In genomic region chr4:149836546-149836945, GRCh38 we compare ENCODE assay signal across 26 cellular contexts. TPM values are rescaled to one million over a fixed set of nuclear protein-coding genes. Genes with fewer than 3 reads are reported as not detected.
A peak's percentile ranks its signal among the peaks of the same experiment; 100 is the strongest.
DNase-seq lines count a peak whose midpoint lies in the region; ATAC-seq and TF ChIP-seq lines count a peak whose summit lies in the region.
"Had no signal": no experiment of that assay in that cellular context is flagged by ENCODE, and none has a peak within 500 bp of the region (broad histone marks: within the 10 kb centered on the region; RNA-seq: fewer than 3 reads in every experiment).

No MANE protein-coding gene starts in this region.

- H3K27me3 ChIP-seq in aorta (ENCODE audit: control insufficient read depth in 1 of 2, insufficient read depth in 2 of 2, low read length in 1 of 2): no peaks in the 10 kb centered on the region
- H3K27me3 ChIP-seq: ascending aorta, BE2C had no signal

- H3K27ac ChIP-seq in aorta (ENCODE audit: low read depth in 1 of 2, low read length in 2 of 2): no peak overlapping the region
- H3K27ac ChIP-seq: ascending aorta, parathyroid adenoma had no signal

- H3K9me3 ChIP-seq in aorta (ENCODE audit: control insufficient read depth, low read length): no peaks in the 10 kb centered on the region
- H3K9me3 ChIP-seq: ascending aorta, BE2C had no signal

- DNase-seq in GM04503 (ENCODE audit: low read depth) (peak; percentile 25), NCI-H226 (peak; percentile 39), fibroblast of mammary gland (ENCODE audit: low read depth) (peak; percentile 26), aorta (no peak)
- DNase-seq in stimulated activated naive CD8-positive, alpha-beta T cell treated with anti-CD3 and anti-CD28 coated beads, Interleukin-15, Interleukin-2, amounts not matched to agents 100 U/mL and 50 U/mL, for 24 hours: no peak
- DNase-seq: activated CD4-positive, alpha-beta T cell treated with anti-CD3 and anti-CD28 coated beads, Interleukin-2, amount 50 U/mL, for 1 hour; activated naive CD4-positive, alpha-beta T cell treated with anti-CD3 and anti-CD28 coated beads, Interleukin-2, amount 50 U/mL, for 16 hours; BE2C; cerebellar nuclear complex; DMS53; islet precursor cell; NCI-H2081 treated with DMSO at 0.1 percent for 48 hours; NCI-H446; nephron progenitor cell; OCI-M1; right cardiac atrium; stimulated activated naive CD4-positive, alpha-beta T cell treated with Interleukin-2 at 50 U/mL for 16 hours; T1000 had no signal

- 68 to 69% methylated on average over 3 of the region's 3 CpGs for WGBS in aorta, 2 donors

- ATAC-seq in HG03460 (IDR thresholded peaks at IDR 0.05; ENCODE audit: unreplicated experiment): no peak
- ATAC-seq in HG02642 (IDR thresholded peaks at IDR 0.05; ENCODE audit: poor library complexity, unreplicated experiment): no peak
- no peak for ATAC-seq in stimulated activated naive CD8-positive, alpha-beta T cell treated with anti-CD3 and anti-CD28 coated beads, Interleukin-15, Interleukin-2, amounts not matched to agents 100 U/mL and 50 U/mL, for 24 hours
- no peak for ATAC-seq in aorta (ENCODE audit: low FRiP score)
- ATAC-seq: GM12878, right cardiac atrium had no signal

- no peaks in the 10 kb centered on the region for H3K36me3 ChIP-seq in aorta (ENCODE audit: control insufficient read depth in 1 of 2, insufficient read depth in 2 of 2, low read length in 1 of 2)
- H3K36me3 ChIP-seq: ascending aorta, BE2C had no signal

- H3K4me3 ChIP-seq in fibroblast of mammary gland (ENCODE audit: control insufficient read depth, low read depth, low read length) (no peak overlapping the region), aorta (ENCODE audit: low read length in 2 of 2) (no peak overlapping the region)
- H3K4me3 ChIP-seq: ascending aorta, GM12878 had no signal

- TF ChIP-seq CTCF in fibroblast of mammary gland (conservative IDR thresholded peaks at IDR 0.05; ENCODE audit: control insufficient read depth, insufficient read depth, low read depth, low read length): no peak

- H3K4me1 ChIP-seq in aorta (ENCODE audit: control insufficient read depth in 1 of 2, insufficient read depth in 2 of 2, low read length in 2 of 2): no peaks in the 10 kb centered on the region
- H3K4me1 ChIP-seq: ascending aorta, BE2C, parathyroid adenoma had no signal

- intact Hi-C loops in aorta (cut with DNase I): no loop called here

RNA-seq across cellular contexts. Expression of gene IQCM, which starts 20.9 kb away (rescaled TPM):
- total RNA-seq in aorta: not detected
- polyA plus RNA-seq in aorta: not detected
- total RNA-seq: ascending aorta, glomerular endothelial cell, GM12878, mononuclear cell, right cardiac atrium had no signal
- polyA plus RNA-seq: GM12878, liver, right cardiac atrium had no signal

Comparison
In these comparisons a context has a peak if more than half of its experiments do, and no peak if none do; other contexts are left out.
1. DNase-seq: peak in GM04503 (single experiment), NCI-H226 (single experiment) and fibroblast of mammary gland (single experiment); none in stimulated activated naive CD8-positive, alpha-beta T cell treated with anti-CD3 and anti-CD28 coated beads, Interleukin-15, Interleukin-2, amounts not matched to agents 100 U/mL and 50 U/mL, for 24 hours (single experiment) and aorta (0 of 2).